8 cellular contexts compared by ENCODE assay signal in genomic region chr19:41570639-41571112, GRCh38. TPM values are rescaled to one million over a fixed set of nuclear protein-coding genes. Genes with fewer than 3 reads are reported as not detected.
DNase-seq lines count a peak whose midpoint lies in the region; ATAC-seq, FAIRE-seq and TF ChIP-seq lines count a peak whose summit lies in the region.

No MANE protein-coding gene starts in this region.

- no peak overlapping the region for H3K9ac ChIP-seq in HepG2 (ENCODE audit: insufficient read depth, low read depth, low read length)

- no peak overlapping the region for H3K4me2 ChIP-seq in HepG2 (ENCODE audit: low read depth, low read length)

- no peaks in the 10 kb centered on the region for H3K36me3 ChIP-seq in HepG2 (replicated peaks in 1 of 2; ENCODE audit: control insufficient read depth in 1 of 2, insufficient read depth in 2 of 2, low read length in 2 of 2)

- ATAC-seq in HepG2 = peak; percentile 95
- ATAC-seq in HG03521 (IDR thresholded peaks at IDR 0.05; ENCODE audit: unreplicated experiment) = no peak

- POLR2A ChIA-PET in HepG2 (lab: Yijun Ruan, JAX) = no interaction called here

- TF ChIP-seq POLR2A in H54 (IDR thresholded peaks at IDR 0.05; ENCODE audit: low read depth, low read length) = no peak
- TF ChIP-seq POLR2A in HepG2 (IDR thresholded peaks at IDR 0.05; ENCODE audit: insufficient read depth in 1 of 2, low read depth in 2 of 2, low read length in 2 of 2) = no peak

- 1% methylated on average over 7 of the region's 7 CpGs for WGBS in HepG2 (ENCODE audit: low lambda C conversion rate)

- TF ChIP-seq EP300 in HepG2 (IDR thresholded peaks at IDR 0.05; ENCODE audit: low read depth in 2 of 2, low read length in 2 of 2) = no peak
- TF ChIP-seq EP300 in HepG2 (CRISPR knock-in tag; IDR thresholded peaks at IDR 0.05; ENCODE audit: borderline replicate concordance) = no peak

- no peak overlapping the region for H2AFZ ChIP-seq in HepG2 (ENCODE audit: low read length)

- FAIRE-seq in H54 (lab: Jason Lieb, UNC) = peak; percentile 97
- FAIRE-seq in HepG2 (lab: Jason Lieb, UNC) = peak; percentile 21

- H3K79me2 ChIP-seq in HepG2 (ENCODE audit: insufficient read depth, low read length) = no peaks in the 10 kb centered on the region

- no peaks in the 10 kb centered on the region for H3K9me3 ChIP-seq in HepG2 (ENCODE audit: low read length)

- no peaks in the 10 kb centered on the region for H3K4me1 ChIP-seq in HepG2 (ENCODE audit: insufficient read depth, low read length)

- 0 out of 5 replicates have a peak, but pooled peaks cover 0 to 3% of the 10 kb centered on the region in 2 experiments for H3K27me3 ChIP-seq in HepG2 (ENCODE audit: control insufficient read depth in 1 of 2, insufficient read depth in 2 of 2, low read length in 2 of 2)

- BruUV-seq in HepG2 (replicated peaks; lab: Mats Ljungman, UMichigan) = no TSS peak

- TF ChIP-seq CTCF in AG10803 (conservative IDR thresholded peaks at IDR 0.05; ENCODE audit: low read length) = peak; percentile 92
- peak; percentile 95 for TF ChIP-seq CTCF in HepG2 (CRISPR knock-in tag; IDR thresholded peaks at IDR 0.05)

- no peak overlapping the region for H3K4me3 ChIP-seq in AG10803 (ENCODE audit: low read length)
- H3K4me3 ChIP-seq in HepG2 (replicated peaks in 1 of 3; ENCODE audit: insufficient read depth in 1 of 3, low read depth in 2 of 3, low read length in 3 of 3) = no peak overlapping the region

- in situ Hi-C loops in HepG2 (cut with HindIII; ENCODE audit: extremely low pct_ligation_motif_present, low pct_unique_long_range_greater_than_20kb) = no loop called here

- CTCF ChIA-PET in HepG2 (lab: Yijun Ruan, JAX; ENCODE audit: low intra/inter-chr PET ratio, low total read pairs) = interaction anchor here (1.3 to 2.0 kb wide), 2 partner anchors 29 to 121 kb away, joined by 8 to 37 read pairs; no protein-coding TSS in a partner anchor

- peak; percentile 78 for TF ChIP-seq RAD21 in HepG2 (CRISPR knock-in tag; IDR thresholded peaks at IDR 0.05)

- no peak overlapping the region for H3K27ac ChIP-seq in HepG2 (ENCODE audit: extremely low read length, insufficient read depth, low read length)

- intact Hi-C loops in HepG2 (cut with micrococcal nuclease; ENCODE audit: unreplicated experiment) = loop anchor here (1.0 kb wide), 1 partner anchor 121 kb away; no protein-coding TSS in a partner anchor

- peak; percentile 66 for DNase-seq in AG10803 (ENCODE audit: low read depth)
- DNase-seq in H54 (ENCODE audit: insufficient read length, low spot score) = peak; percentile 82
- DNase-seq in NCI-H2227 treated with DMSO at 0.1 percent for 48 hours (lab: John Stamatoyannopoulos, UW) = peak; percentile 87
- DNase-seq in activated CD4-positive, CD25-positive, alpha-beta regulatory T cell treated with anti-CD3 and anti-CD28 coated beads, Interleukin-2, amount 50 U/mL, for 72 hours = peak; percentile 87
- peak; percentile 53 for DNase-seq in cerebellar cortex (ENCODE audit: low spot score)
- peak; percentile 59 for DNase-seq in HepG2 (ENCODE audit: low spot score)
- DNase-seq in stimulated activated CD4-positive, alpha-beta T cell treated with anti-CD3 and anti-CD28 coated beads, TNF-alpha, amount 100 ng/mL, for 1 hour (ENCODE audit: low read depth in 3 of 3, low spot score in 1 of 3) = peak; percentile 62 to 82 (median 71)

- H4K20me1 ChIP-seq in HepG2 (ENCODE audit: insufficient read depth, low read length) = no peaks in the 10 kb centered on the region

TF ChIP-seq in HepG2, 621 proteins besides CTCF, POLR2A, EP300 and RAD21 (continues in another document):
- TF ChIP-seq WIZ (CRISPR knock-in tag; IDR thresholded peaks at IDR 0.05) (no peak), SMC3 (IDR thresholded peaks at IDR 0.05; ENCODE audit: low read length) (peak; percentile 71), EED (CRISPR knock-in tag; IDR thresholded peaks at IDR 0.05) (no peak), SYNCRIP (IDR thresholded peaks at IDR 0.05; ENCODE audit: insufficient read depth, low read depth, low read length) (no peak), XRCC5 (optimal IDR thresholded peaks at IDR 0.05; ENCODE audit: low read length) (peak; percentile 80), STAG1 (CRISPR knock-in tag; IDR thresholded peaks at IDR 0.05) (peak; percentile 83), ZNF567 (CRISPR knock-in tag; IDR thresholded peaks at IDR 0.05; ENCODE audit: borderline replicate concordance) (no peak)
- TF ChIP-seq, protein P1, sequence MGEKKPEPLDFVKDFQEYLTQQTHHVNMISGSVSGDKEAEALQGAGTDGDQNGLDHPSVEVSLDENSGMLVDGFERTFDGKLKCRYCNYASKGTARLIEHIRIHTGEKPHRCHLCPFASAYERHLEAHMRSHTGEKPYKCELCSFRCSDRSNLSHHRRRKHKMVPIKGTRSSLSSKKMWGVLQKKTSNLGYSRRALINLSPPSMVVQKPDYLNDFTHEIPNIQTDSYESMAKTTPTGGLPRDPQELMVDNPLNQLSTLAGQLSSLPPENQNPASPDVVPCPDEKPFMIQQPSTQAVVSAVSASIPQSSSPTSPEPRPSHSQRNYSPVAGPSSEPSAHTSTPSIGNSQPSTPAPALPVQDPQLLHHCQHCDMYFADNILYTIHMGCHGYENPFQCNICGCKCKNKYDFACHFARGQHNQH (CRISPR knock-in tag; IDR thresholded peaks at IDR 0.05) = no peak
- TF ChIP-seq, protein P2, sequence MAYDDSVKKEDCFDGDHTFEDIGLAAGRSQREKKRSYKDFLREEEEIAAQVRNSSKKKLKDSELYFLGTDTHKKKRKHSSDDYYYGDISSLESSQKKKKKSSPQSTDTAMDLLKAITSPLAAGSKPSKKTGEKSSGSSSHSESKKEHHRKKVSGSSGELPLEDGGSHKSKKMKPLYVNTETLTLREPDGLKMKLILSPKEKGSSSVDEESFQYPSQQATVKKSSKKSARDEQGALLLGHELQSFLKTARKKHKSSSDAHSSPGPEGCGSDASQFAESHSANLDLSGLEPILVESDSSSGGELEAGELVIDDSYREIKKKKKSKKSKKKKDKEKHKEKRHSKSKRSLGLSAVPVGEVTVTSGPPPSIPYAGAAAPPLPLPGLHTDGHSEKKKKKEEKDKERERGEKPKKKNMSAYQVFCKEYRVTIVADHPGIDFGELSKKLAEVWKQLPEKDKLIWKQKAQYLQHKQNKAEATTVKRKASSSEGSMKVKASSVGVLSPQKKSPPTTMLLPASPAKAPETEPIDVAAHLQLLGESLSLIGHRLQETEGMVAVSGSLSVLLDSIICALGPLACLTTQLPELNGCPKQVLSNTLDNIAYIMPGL (CRISPR knock-in tag; IDR thresholded peaks at IDR 0.05; ENCODE audit: borderline replicate concordance in 1 of 2, low read depth in 1 of 2) = peak in 1 of 2 experiments; percentile 48; a peak in 1 of 4 replicates

RNA-seq across cellular contexts. Expression of gene CEACAM21, which starts 5.3 kb away (rescaled TPM):
- not detected in 2 replicates for total RNA-seq in HepG2 (2016; rRNA removed; fragmentation: Illumina TruSeq; extraction: Trizol)
- not detected in 2 replicates for total RNA-seq in HepG2 (2016; cell fraction: cytosol; rRNA removed; fragmentation: Illumina TruSeq; extraction: Trizol; ENCODE audit: low read depth)
- total RNA-seq in HepG2 (2016; cell fraction: insoluble cytoplasmic fraction; rRNA removed; fragmentation: Illumina TruSeq; extraction: Trizol) = not detected in 2 replicates
- not detected in 2 replicates for total RNA-seq in HepG2 (2016; cell fraction: membrane; rRNA removed; fragmentation: Illumina TruSeq; extraction: Trizol)
- not detected in 2 replicates for total RNA-seq in HepG2 (2016; cell fraction: nucleus; rRNA removed; fragmentation: Illumina TruSeq; extraction: Trizol)
- polyA plus RNA-seq in HepG2 (2011; rRNA removed) = 0.05 TPM in 1 of 2 replicates, not detected in the other
- polyA plus RNA-seq in HepG2 (2011; cell fraction: cytosol; rRNA removed) = not detected in 2 replicates
- polyA plus RNA-seq in HepG2 (2011; cell fraction: nucleus; rRNA removed) = not detected in 2 replicates
- polyA plus RNA-seq in HepG2 (2012) = not detected in 2 replicates
- not detected in 2 replicates for polyA plus RNA-seq in HepG2 (2016; cell fraction: cytosol; fragmentation: Illumina TruSeq; extraction: Trizol; ENCODE audit: low read depth)
- not detected in 2 replicates for polyA plus RNA-seq in HepG2 (2016; cell fraction: insoluble cytoplasmic fraction; fragmentation: Illumina TruSeq; extraction: Trizol; ENCODE audit: low read depth)
- polyA plus RNA-seq in HepG2 (2016; cell fraction: membrane; fragmentation: Illumina TruSeq; extraction: Trizol; ENCODE audit: low read depth) = not detected in 2 replicates
- polyA plus RNA-seq in HepG2 (2016; cell fraction: nucleus; fragmentation: Illumina TruSeq; extraction: Trizol; ENCODE audit: insufficient read depth, low read depth) = not detected in 2 replicates
- 0.20 TPM in 1 of 2 replicates, not detected in the other for polyA minus RNA-seq in HepG2 (2011; rRNA and poly(A)+ RNA removed; ENCODE audit: low replicate concordance)
- not detected in 2 replicates for polyA minus RNA-seq in HepG2 (2011; cell fraction: cytosol; rRNA and poly(A)+ RNA removed)
- polyA minus RNA-seq in HepG2 (2011; cell fraction: nucleus; rRNA and poly(A)+ RNA removed) = not detected in 2 replicates

RNA-seq across cellular contexts. Expression of gene CEACAM4, which starts 56.2 kb away (rescaled TPM):
- not detected in 2 replicates for total RNA-seq in HepG2 (2016; rRNA removed; fragmentation: Illumina TruSeq; extraction: Trizol)
- total RNA-seq in HepG2 (2016; cell fraction: cytosol; rRNA removed; fragmentation: Illumina TruSeq; extraction: Trizol; ENCODE audit: low read depth) = not detected in 2 replicates
- not detected in 2 replicates for total RNA-seq in HepG2 (2016; cell fraction: insoluble cytoplasmic fraction; rRNA removed; fragmentation: Illumina TruSeq; extraction: Trizol)
- not detected in 2 replicates for total RNA-seq in HepG2 (2016; cell fraction: membrane; rRNA removed; fragmentation: Illumina TruSeq; extraction: Trizol)
- total RNA-seq in HepG2 (2016; cell fraction: nucleus; rRNA removed; fragmentation: Illumina TruSeq; extraction: Trizol) = not detected in 2 replicates
- polyA plus RNA-seq in HepG2 (2011; rRNA removed) = not detected in 2 replicates
- polyA plus RNA-seq in HepG2 (2011; cell fraction: cytosol; rRNA removed) = not detected in 2 replicates
- not detected in 2 replicates for polyA plus RNA-seq in HepG2 (2011; cell fraction: nucleus; rRNA removed)
- polyA plus RNA-seq in HepG2 (2012) = not detected in 2 replicates
- polyA plus RNA-seq in HepG2 (2016; cell fraction: cytosol; fragmentation: Illumina TruSeq; extraction: Trizol; ENCODE audit: low read depth) = not detected in 2 replicates
- not detected in 2 replicates for polyA plus RNA-seq in HepG2 (2016; cell fraction: insoluble cytoplasmic fraction; fragmentation: Illumina TruSeq; extraction: Trizol; ENCODE audit: low read depth)
- not detected in 2 replicates for polyA plus RNA-seq in HepG2 (2016; cell fraction: membrane; fragmentation: Illumina TruSeq; extraction: Trizol; ENCODE audit: low read depth)
- polyA plus RNA-seq in HepG2 (2016; cell fraction: nucleus; fragmentation: Illumina TruSeq; extraction: Trizol; ENCODE audit: insufficient read depth, low read depth) = not detected in 2 replicates
- not detected in 2 replicates for polyA minus RNA-seq in HepG2 (2011; rRNA and poly(A)+ RNA removed; ENCODE audit: low replicate concordance)
- not detected in 2 replicates for polyA minus RNA-seq in HepG2 (2011; cell fraction: cytosol; rRNA and poly(A)+ RNA removed)
- not detected in 2 replicates for polyA minus RNA-seq in HepG2 (2011; cell fraction: nucleus; rRNA and poly(A)+ RNA removed)
